ENCODE assay signal across 34 cellular contexts in genomic region chr11:6077723-6078122, GRCh38. TPM values are rescaled to one million over a fixed set of nuclear protein-coding genes. Genes with fewer than 3 reads are reported as not detected.
"Had no signal": no experiment of that assay in that cellular context is flagged by ENCODE, and none has a peak within 500 bp of the region (broad histone marks: within the 10 kb centered on the region; RNA-seq: fewer than 3 reads in every experiment).

No MANE protein-coding gene starts in this region.

- H3K27ac Mint-ChIP-seq: activated CD4-positive, alpha-beta memory T cell treated with anti-CD3 and anti-CD28 coated beads, Interleukin-2, amount 10 ng/mL, durations not matched to agents 7 days and 5 days; activated CD4-positive, alpha-beta T cell treated with anti-CD3 and anti-CD28 coated beads, Interleukin-2, amount 10 ng/mL, durations not matched to agents 7 days and 5 days; activated naive CD4-positive, alpha-beta T cell treated with anti-CD3 and anti-CD28 coated beads, Interleukin-2, amount 10 ng/mL, durations not matched to agents 7 days and 5 days; activated naive CD4-positive, alpha-beta T cell treated with anti-CD3 and anti-CD28 coated beads, Interleukin-2, amount 50 U/mL, for 72 hours; activated naive CD8-positive, alpha-beta T cell treated with anti-CD3 and anti-CD28 coated beads, Interleukin-2, amount 10 ng/mL, durations not matched to agents 7 days and 5 days; activated T-cell treated with anti-CD3 and anti-CD28 coated beads, Interleukin-2, amount 50 U/mL, for 24 hours; activated T-cell treated with anti-CD3 and anti-CD28 coated beads, Interleukin-2, amount 50 U/mL, for 72 hours; brain had no signal

- H3K9me3 Mint-ChIP-seq: activated CD4-positive, alpha-beta T cell treated with anti-CD3 and anti-CD28 coated beads, Interleukin-2, amount 10 ng/mL, durations not matched to agents 7 days and 5 days had no signal

- H3K27me3 Mint-ChIP-seq: activated CD4-positive, alpha-beta memory T cell treated with anti-CD3 and anti-CD28 coated beads, Interleukin-2, amount 10 ng/mL, durations not matched to agents 7 days and 5 days; activated CD4-positive, alpha-beta T cell treated with anti-CD3 and anti-CD28 coated beads, Interleukin-2, amount 10 ng/mL, durations not matched to agents 7 days and 5 days; activated naive CD4-positive, alpha-beta T cell treated with anti-CD3 and anti-CD28 coated beads, Interleukin-2, amount 10 ng/mL, durations not matched to agents 7 days and 5 days had no signal

- H3K4me3 ChIP-seq: ascending aorta, breast epithelium, cardiac muscle cell, colonic mucosa, esophagus squamous epithelium, gastroesophageal sphincter, heart right ventricle had no signal

- H3K36me3 ChIP-seq: ascending aorta, breast epithelium, cardiac muscle cell, colonic mucosa, esophagus squamous epithelium, gastroesophageal sphincter, heart right ventricle had no signal

- H3K4me1 ChIP-seq: ascending aorta, breast epithelium, colonic mucosa, esophagus squamous epithelium, gastroesophageal sphincter, heart right ventricle had no signal

- DNase-seq: activated CD4-positive, alpha-beta memory T cell treated with anti-CD3 and anti-CD28 coated beads, Interleukin-2, amount 10 ng/mL, durations not matched to agents 7 days and 5 days; activated CD4-positive, alpha-beta T cell treated with anti-CD3 and anti-CD28 coated beads for 1 hour; activated CD4-positive, alpha-beta T cell treated with anti-CD3 and anti-CD28 coated beads for 4 hours; activated CD4-positive, alpha-beta T cell treated with anti-CD3 and anti-CD28 coated beads, Interleukin-2, amount 10 ng/mL, durations not matched to agents 7 days and 5 days; activated CD4-positive, alpha-beta T cell treated with anti-CD3 and anti-CD28 coated beads, Interleukin-2, amount 50 U/mL, for 4 hours; activated CD8-positive, alpha-beta memory T cell treated with anti-CD3 and anti-CD28 coated beads, Interleukin-2, amount 50 U/mL, for 48 hours; activated gamma-delta T cell; activated naive CD4-positive, alpha-beta T cell; activated naive CD4-positive, alpha-beta T cell treated with anti-CD3 and anti-CD28 coated beads, Interleukin-2, amount 10 ng/mL, durations not matched to agents 7 days and 5 days; activated naive CD8-positive, alpha-beta T cell treated with anti-CD3 and anti-CD28 coated beads, Interleukin-2, amount 10 ng/mL, durations not matched to agents 7 days and 5 days; activated T-cell treated with anti-CD3 and anti-CD28 coated beads for 4 hours; activated T-cell treated with anti-CD3 and anti-CD28 coated beads, Interleukin-2, amount 50 U/mL, for 24 hours; activated T-cell treated with anti-CD3 and anti-CD28 coated beads, Interleukin-2, amount 50 U/mL, for 72 hours; central memory CD4-positive, alpha-beta T cell; cerebellar nuclear complex; colonic mucosa; effector CD8-positive, alpha-beta T cell; esophagus squamous epithelium; foreskin melanocyte; heart right ventricle; T-helper 2 cell had no signal

- ATAC-seq: activated naive CD4-positive, alpha-beta T cell treated with anti-CD3 and anti-CD28 coated beads, Interleukin-2, amount 50 U/mL, for 72 hours; activated T-cell treated with anti-CD3 and anti-CD28 coated beads, Interleukin-2, amount 50 U/mL, for 72 hours; gastroesophageal sphincter; heart right ventricle had no signal

- H3K27me3 ChIP-seq: ascending aorta, breast epithelium, cardiac muscle cell, colonic mucosa, esophagus squamous epithelium, gastroesophageal sphincter, heart right ventricle had no signal

- H3K4me3 Mint-ChIP-seq: activated CD4-positive, alpha-beta memory T cell treated with anti-CD3 and anti-CD28 coated beads, Interleukin-2, amount 10 ng/mL, durations not matched to agents 7 days and 5 days; activated CD4-positive, alpha-beta T cell treated with anti-CD3 and anti-CD28 coated beads, Interleukin-2, amount 10 ng/mL, durations not matched to agents 7 days and 5 days; activated naive CD4-positive, alpha-beta T cell treated with anti-CD3 and anti-CD28 coated beads, Interleukin-2, amount 10 ng/mL, durations not matched to agents 7 days and 5 days; activated naive CD8-positive, alpha-beta T cell treated with anti-CD3 and anti-CD28 coated beads, Interleukin-2, amount 10 ng/mL, durations not matched to agents 7 days and 5 days; activated T-cell treated with anti-CD3 and anti-CD28 coated beads, Interleukin-2, amount 50 U/mL, for 24 hours; activated T-cell treated with anti-CD3 and anti-CD28 coated beads, Interleukin-2, amount 50 U/mL, for 72 hours; brain had no signal

- H3K4me1 Mint-ChIP-seq: activated CD4-positive, alpha-beta memory T cell treated with anti-CD3 and anti-CD28 coated beads, Interleukin-2, amount 10 ng/mL, durations not matched to agents 7 days and 5 days; activated CD4-positive, alpha-beta T cell treated with anti-CD3 and anti-CD28 coated beads, Interleukin-2, amount 10 ng/mL, durations not matched to agents 7 days and 5 days; activated naive CD4-positive, alpha-beta T cell treated with anti-CD3 and anti-CD28 coated beads, Interleukin-2, amount 10 ng/mL, durations not matched to agents 7 days and 5 days; activated naive CD8-positive, alpha-beta T cell treated with anti-CD3 and anti-CD28 coated beads, Interleukin-2, amount 10 ng/mL, durations not matched to agents 7 days and 5 days; brain had no signal

- H3K27ac ChIP-seq: ascending aorta, breast epithelium, cardiac muscle cell, colonic mucosa, epithelial cell of prostate, esophagus squamous epithelium, gastroesophageal sphincter, heart right ventricle had no signal

- H3K9me3 ChIP-seq: ascending aorta, colonic mucosa had no signal

- H3K36me3 Mint-ChIP-seq: activated naive CD4-positive, alpha-beta T cell treated with anti-CD3 and anti-CD28 coated beads, Interleukin-2, amount 10 ng/mL, durations not matched to agents 7 days and 5 days; activated naive CD8-positive, alpha-beta T cell treated with anti-CD3 and anti-CD28 coated beads, Interleukin-2, amount 10 ng/mL, durations not matched to agents 7 days and 5 days; brain had no signal

RNA-seq across cellular contexts. Expression of gene OR56B4, which starts 29.8 kb away (rescaled TPM):
- total RNA-seq: activated CD4-positive, alpha-beta memory T cell treated with anti-CD3 and anti-CD28 coated beads, Interleukin-2, amount 10 ng/mL, durations not matched to agents 7 days and 5 days; activated CD4-positive, alpha-beta T cell treated with anti-CD3 and anti-CD28 coated beads, Interleukin-2, amount 10 ng/mL, durations not matched to agents 7 days and 5 days; activated naive CD4-positive, alpha-beta T cell treated with anti-CD3 and anti-CD28 coated beads, Interleukin-2, amount 50 U/mL, for 72 hours; activated naive CD8-positive, alpha-beta T cell treated with anti-CD3 and anti-CD28 coated beads, Interleukin-2, amount 10 ng/mL, durations not matched to agents 7 days and 5 days; activated T-cell treated with anti-CD3 and anti-CD28 coated beads, Interleukin-2, amount 50 U/mL, for 72 hours; ascending aorta; breast epithelium; cardiac muscle cell; colonic mucosa; dermis microvascular lymphatic vessel endothelial cell; endothelial cell of umbilical vein; esophagus squamous epithelium; fibroblast of lung; fibroblast of villous mesenchyme; gastroesophageal sphincter; glomerular endothelial cell; heart right ventricle had no signal
- polyA plus RNA-seq: endothelial cell of umbilical vein, esophagus, fibroblast of lung, heart right ventricle had no signal

RNA-seq across cellular contexts. Expression of gene OR56A1, which starts 47.2 kb away (rescaled TPM):
- total RNA-seq: activated CD4-positive, alpha-beta memory T cell treated with anti-CD3 and anti-CD28 coated beads, Interleukin-2, amount 10 ng/mL, durations not matched to agents 7 days and 5 days; activated CD4-positive, alpha-beta T cell treated with anti-CD3 and anti-CD28 coated beads, Interleukin-2, amount 10 ng/mL, durations not matched to agents 7 days and 5 days; activated naive CD8-positive, alpha-beta T cell treated with anti-CD3 and anti-CD28 coated beads, Interleukin-2, amount 10 ng/mL, durations not matched to agents 7 days and 5 days; activated T-cell treated with anti-CD3 and anti-CD28 coated beads, Interleukin-2, amount 50 U/mL, for 72 hours; ascending aorta; breast epithelium; colonic mucosa; dermis microvascular lymphatic vessel endothelial cell; endothelial cell of umbilical vein; esophagus squamous epithelium; fibroblast of lung; glomerular endothelial cell; heart right ventricle had no signal
- polyA plus RNA-seq: cardiac muscle cell, endothelial cell of umbilical vein, esophagus, fibroblast of lung, heart right ventricle had no signal
